In genomic region chr4:81528200-81528599, GRCh38 we compare ENCODE assay signal across 23 cellular contexts. TPM values are rescaled to one million over a fixed set of nuclear protein-coding genes. Genes with fewer than 3 reads are reported as not detected.
"Had no signal": no experiment of that assay in that cellular context is flagged by ENCODE, and none has a peak within 500 bp of the region (broad histone marks: within the 10 kb centered on the region; RNA-seq: fewer than 3 reads in every experiment).

No MANE protein-coding gene starts in this region.

- H3K4me3 ChIP-seq: K562, SJCRH30 had no signal

- DNase-seq: Kasumi-1, MM.1S, NCI-H1092 treated with DMSO at 0.1 percent for 48 hours, NCI-H1436, NCI-H187, NCI-H2029, NCI-H2081 treated with DMSO at 0.1 percent for 48 hours, NCI-H2171, NCI-H226, NCI-H446, NCI-H510A, NCI-H524 treated with DMSO at 0.1 percent for 48 hours, NCI-H69, NCI-H774, RPMI8226, SHP77 treated with DMSO at 0.1 percent for 48 hours, SJCRH30 had no signal

- H3K36me3 ChIP-seq: SJCRH30 had no signal

- H3K9me3 ChIP-seq: SJCRH30 had no signal

- H3K27me3 Mint-ChIP-seq: IgD-negative memory B cell had no signal

- ATAC-seq: HepG2, K562, SK-N-SH treated with all-trans-retinoic acid at 6 μM for 48 hours had no signal

- H3K4me1 ChIP-seq: SJCRH30 had no signal

- H3K27ac ChIP-seq: KMS-11, SJCRH30 had no signal

- H3K4me1 Mint-ChIP-seq: IgD-negative memory B cell had no signal

- H3K27me3 ChIP-seq: SJCRH30 had no signal

- H3K27ac Mint-ChIP-seq: IgD-negative memory B cell had no signal

- H3K4me3 Mint-ChIP-seq: IgD-negative memory B cell had no signal

- H3K9ac ChIP-seq: KMS-11 had no signal

- H3K4me2 ChIP-seq: KMS-11 had no signal

RNA-seq across cellular contexts. Expression of gene RASGEF1B, which starts 56.5 kb away (rescaled TPM):
- total RNA-seq: HT1080 had no signal
